Comparison of ENCODE assay signal across 18 cellular contexts in the genomic region with DNA sequence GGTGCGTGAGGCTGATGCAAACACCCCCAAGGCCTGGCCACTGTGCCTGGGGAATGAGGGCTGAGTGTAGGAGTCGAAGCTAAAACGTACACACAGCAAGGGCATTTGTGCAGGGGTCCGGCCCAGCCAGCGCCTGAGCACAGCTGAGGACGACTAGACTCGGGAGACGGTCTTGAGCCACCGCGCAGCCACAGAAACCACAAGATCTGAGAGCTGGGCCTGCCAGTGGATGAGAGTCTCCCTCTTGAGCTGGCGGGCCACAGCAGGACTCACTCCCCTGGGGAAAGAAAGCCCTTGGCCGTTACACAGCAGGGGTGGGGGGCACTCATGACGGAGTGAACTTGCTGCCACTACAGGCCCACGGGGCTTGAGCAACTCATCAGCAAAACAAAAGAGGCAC. TPM values are rescaled to one million over a fixed set of nuclear protein-coding genes. Genes with fewer than 3 reads are reported as not detected.
DNase-seq lines count a peak whose midpoint lies in the region; TF ChIP-seq lines count a peak whose summit lies in the region.
"Had no signal": no experiment of that assay in that cellular context is flagged by ENCODE, and none has a peak within 500 bp of the region (broad histone marks: within the 10 kb centered on the region; RNA-seq: fewer than 3 reads in every experiment).

No MANE protein-coding gene starts in this region.

- no peak for TF ChIP-seq CTCF in VCaP (conservative IDR thresholded peaks at IDR 0.05)

- no peak overlapping the region for H3K9ac ChIP-seq in BLaER1

- H3K4me2 ChIP-seq in BLaER1 = peak overlapping the region; percentile 73

- H3K36me3 ChIP-seq in BLaER1 = peaks cover 19% of the 10 kb centered on the region; the same call in 1 of the 2 replicates
- no peaks in the 10 kb centered on the region for H3K36me3 ChIP-seq in H7 (replicated peaks; ENCODE audit: control insufficient read depth, insufficient read depth, low read length)
- H3K36me3 ChIP-seq: vagina had no signal

- H3K4me3 ChIP-seq in BLaER1 (no peak overlapping the region), H7 (ENCODE audit: insufficient read depth, low read depth, low read length) (no peak overlapping the region)
- H3K4me3 ChIP-seq: heart right ventricle, left lung, sigmoid colon, vagina had no signal

- no peaks in the 10 kb centered on the region for H3K9me3 ChIP-seq in BLaER1
- H3K9me3 ChIP-seq: heart right ventricle, left lung, sigmoid colon, vagina had no signal

- peaks cover 62% of the 10 kb centered on the region for H3K4me1 ChIP-seq in BLaER1
- H3K4me1 ChIP-seq: vagina had no signal

- H3K27me3 ChIP-seq in BLaER1 = no peaks in the 10 kb centered on the region
- no peaks in the 10 kb centered on the region for H3K27me3 ChIP-seq in H7 (ENCODE audit: control insufficient read depth, insufficient read depth, low read length)
- H3K27me3 ChIP-seq: heart right ventricle, left lung, sigmoid colon, vagina had no signal

- H3K27ac ChIP-seq in BLaER1 (no peak overlapping the region), VCaP (0 out of 2 replicates have a peak overlapping the region, but pooled peaks have one; percentile 6)
- H3K27ac ChIP-seq: epithelial cell of prostate, heart right ventricle, left lung, sigmoid colon, vagina had no signal

- DNase-seq in H7 (peak; percentile 58), islet precursor cell (peak; percentile 80), NOMO-1 (lab: John Stamatoyannopoulos, UW; ENCODE audit: unreplicated experiment in 2 of 2) (no peak), HuH-7 (ENCODE audit: low spot score) (no peak), NCI-H1436 treated with DMSO at 0.1 percent for 48 hours (lab: John Stamatoyannopoulos, UW) (no peak)
- no peak for DNase-seq in activated CD4-positive, alpha-beta T cell treated with anti-CD3 and anti-CD28 coated beads for 1 hour
- DNase-seq: activated naive CD4-positive, alpha-beta T cell treated with anti-CD3 and anti-CD28 coated beads, Interleukin-2, amount 10 ng/mL, durations not matched to agents 7 days and 5 days; activated T-cell treated with anti-CD3 and anti-CD28 coated beads, Interleukin-2, amount 50 U/mL, for 4 hours; C1 segment of cervical spinal cord; heart right ventricle; NCI-H1105; NCI-H526; sigmoid colon had no signal

- H4K20me1 ChIP-seq in BLaER1 = peaks cover 43% of the 10 kb centered on the region

RNA-seq across cellular contexts. Expression of gene STX2, which starts 23.0 kb away (rescaled TPM):
- total RNA-seq in H7 (2014; rRNA removed; shearing (Covaris generic)) = 19.3 and 24.9 TPM in 2 replicates

RNA-seq across cellular contexts. Expression of gene RAN, which starts 55.8 kb away (rescaled TPM):
- total RNA-seq in H7 (2014; rRNA removed; shearing (Covaris generic)) = 1,191 and 1,396 TPM in 2 replicates

Comparison
In these comparisons a context has a peak if more than half of its experiments do, and no peak if none do; other contexts are left out.
1. DNase-seq: peak in H7 (single experiment) and islet precursor cell (single experiment); none in NOMO-1 (0 of 2), HuH-7 (single experiment), NCI-H1436 treated with DMSO at 0.1 percent for 48 hours (single experiment) and activated CD4-positive, alpha-beta T cell treated with anti-CD3 and anti-CD28 coated beads for 1 hour (single experiment).